In genomic region chr3:114872056-114872455, GRCh38 we compare ENCODE assay signal across 25 cellular contexts.
DNase-seq lines count a peak whose midpoint lies in the region; ATAC-seq and TF ChIP-seq lines count a peak whose summit lies in the region.
"Had no signal": no experiment of that assay in that cellular context is flagged by ENCODE, and none has a peak within 500 bp of the region (broad histone marks: within the 10 kb centered on the region; RNA-seq: fewer than 3 reads in every experiment).

No MANE protein-coding gene starts in this region.

- no peaks in the 10 kb centered on the region for H3K9me3 Mint-ChIP-seq in nephron
- H3K9me3 Mint-ChIP-seq: activated naive CD4-positive, alpha-beta T cell treated with anti-CD3 and anti-CD28 coated beads, Interleukin-2, amount 10 ng/mL, durations not matched to agents 7 days and 5 days; activated T-cell treated with anti-CD3 and anti-CD28 coated beads, Interleukin-2, amount 50 U/mL, for 72 hours; central memory CD8-positive, alpha-beta T cell had no signal

- peak; percentile 35 for TF ChIP-seq EP300 in transverse colon (IDR thresholded peaks at IDR 0.05; ENCODE audit: low read depth)

- intact Hi-C loops in Right ventricle myocardium superior (cut with DNase I) = no loop called here
- intact Hi-C loops in heart left ventricle (cut with DNase I) = no loop called here
- intact Hi-C loops in transverse colon (cut with DNase I; ENCODE audit: low total_unique reads) = no loop called here

- H3K9me3 ChIP-seq in heart left ventricle = no peaks in the 10 kb centered on the region
- no peaks in the 10 kb centered on the region for H3K9me3 ChIP-seq in transverse colon
- H3K9me3 ChIP-seq: spleen, tibial nerve had no signal

- H3K4me3 ChIP-seq in heart left ventricle (no peak overlapping the region), fibroblast of mammary gland (ENCODE audit: control insufficient read depth, low read depth, low read length) (no peak overlapping the region), transverse colon (no peak overlapping the region)
- H3K4me3 ChIP-seq: GM12878, SK-N-MC, spleen, tibial nerve had no signal

- no peak for TF ChIP-seq CTCF in heart left ventricle (IDR thresholded peaks at IDR 0.05)
- TF ChIP-seq CTCF in fibroblast of mammary gland (conservative IDR thresholded peaks at IDR 0.05; ENCODE audit: control insufficient read depth, insufficient read depth, low read depth, low read length) = no peak
- no peak for TF ChIP-seq CTCF in nephron (IDR thresholded peaks at IDR 0.05; ENCODE audit: unreplicated experiment in 3 of 3)
- TF ChIP-seq CTCF in transverse colon (IDR thresholded peaks at IDR 0.05) = no peak

- in situ Hi-C loops in transverse colon (cut with MboI; ENCODE audit: low pct_ligation_motif_present in 1 of 4, low pct_unique_long_range_greater_than_20kb in 1 of 4, low sequenced_read_pairs in 3 of 4) = no loop called here

- no peaks in the 10 kb centered on the region for H3K27me3 ChIP-seq in heart left ventricle
- no peaks in the 10 kb centered on the region for H3K27me3 ChIP-seq in transverse colon
- H3K27me3 ChIP-seq: spleen, tibial nerve had no signal

- H3K27ac Mint-ChIP-seq in nephron = peak overlapping the region; percentile 1 to 48 (median 7)
- H3K27ac Mint-ChIP-seq: activated naive CD4-positive, alpha-beta T cell treated with anti-CD3 and anti-CD28 coated beads, Interleukin-2, amount 10 ng/mL, durations not matched to agents 7 days and 5 days; activated T-cell treated with anti-CD3 and anti-CD28 coated beads, Interleukin-2, amount 50 U/mL, for 72 hours; T-helper 17 cell had no signal

- TF ChIP-seq POLR2A in heart left ventricle (IDR thresholded peaks at IDR 0.05) (no peak), transverse colon (IDR thresholded peaks at IDR 0.05) (no peak)

- H3K4me1 ChIP-seq in heart left ventricle = peaks cover 3 to 48% (median 31%) of the 10 kb centered on the region in 12 donors
- peaks cover 8 to 27% (median 9%) of the 10 kb centered on the region in 4 donors for H3K4me1 ChIP-seq in transverse colon

- no peak overlapping the region for H3K4me3 Mint-ChIP-seq in nephron
- H3K4me3 Mint-ChIP-seq: activated naive CD4-positive, alpha-beta T cell treated with anti-CD3 and anti-CD28 coated beads, Interleukin-2, amount 10 ng/mL, durations not matched to agents 7 days and 5 days; activated T-cell treated with anti-CD3 and anti-CD28 coated beads, Interleukin-2, amount 50 U/mL, for 72 hours; central memory CD8-positive, alpha-beta T cell; T-helper 17 cell had no signal

- H3K27ac ChIP-seq in heart left ventricle (peak overlapping the region in 3 of 12 donors; percentile 7 to 48 (median 9)), transverse colon (peak overlapping the region in 3 of 4 donors; percentile 26 to 43 (median 34))
- H3K27ac ChIP-seq: SK-N-MC, spleen had no signal

- 69 to 87% (median 80%) methylated on average over 1 of the region's 1 CpG for WGBS in heart left ventricle, 4 donors
- 66 to 67% methylated on average over 1 of the region's 1 CpG for WGBS in transverse colon (ENCODE audit: low coverage in 1 of 2), 2 donors

- peak; percentile 21 for ATAC-seq in Right ventricle myocardium superior (ENCODE audit: poor library complexity)
- ATAC-seq in heart left ventricle = no peak
- ATAC-seq in HG02678 (IDR thresholded peaks at IDR 0.05; ENCODE audit: unreplicated experiment) = no peak
- ATAC-seq: activated T-cell treated with anti-CD3 and anti-CD28 coated beads, Interleukin-2, amount 50 U/mL, for 72 hours; GM12878; left ventricle myocardium superior; T-helper 17 cell had no signal

- DNase-seq in Right ventricle myocardium superior (no peak), heart left ventricle (no peak), fibroblast of mammary gland (ENCODE audit: low read depth) (peak; percentile 45), transverse colon (no peak), inferior parietal cortex (ENCODE audit: extremely low spot score) (no peak)
- no peak for DNase-seq in activated CD4-positive, alpha-beta T cell treated with anti-CD3 and anti-CD28 coated beads, Interleukin-2, amount 50 U/mL, for 4 hours
- DNase-seq: 8988T; activated CD4-positive, alpha-beta T cell treated with anti-CD3 and anti-CD28 coated beads for 48 hours; activated naive CD4-positive, alpha-beta T cell treated with anti-CD3 and anti-CD28 coated beads, Interleukin-2, amount 10 ng/mL, durations not matched to agents 7 days and 5 days; activated T-cell treated with anti-CD3 and anti-CD28 coated beads, Interleukin-2, amount 50 U/mL, for 72 hours; anterior cingulate cortex; DMS79; left ventricle myocardium superior; NCI-H1417 treated with DMSO at 0.1 percent for 48 hours; NCI-H524; spleen; stimulated activated CD4-positive, alpha-beta T cell treated with anti-CD3 and anti-CD28 coated beads, Interleukin-4, amount 100 ng/mL, for 1 hour; stimulated activated naive CD4-positive, alpha-beta T cell treated with Interleukin-2 at 50 U/mL for 16 hours; T-helper 17 cell had no signal

- H3K27me3 Mint-ChIP-seq in nephron (ENCODE audit: low read depth) = no peaks in the 10 kb centered on the region
- H3K27me3 Mint-ChIP-seq: activated naive CD4-positive, alpha-beta T cell treated with anti-CD3 and anti-CD28 coated beads, Interleukin-2, amount 10 ng/mL, durations not matched to agents 7 days and 5 days; central memory CD8-positive, alpha-beta T cell; T-helper 17 cell had no signal

- no peaks in the 10 kb centered on the region for H3K36me3 Mint-ChIP-seq in nephron (ENCODE audit: low read depth)
- H3K36me3 Mint-ChIP-seq: activated naive CD4-positive, alpha-beta T cell treated with anti-CD3 and anti-CD28 coated beads, Interleukin-2, amount 10 ng/mL, durations not matched to agents 7 days and 5 days had no signal

- H3K36me3 ChIP-seq in heart left ventricle (no peaks in the 10 kb centered on the region), transverse colon (no peaks in the 10 kb centered on the region)
- H3K36me3 ChIP-seq: spleen, tibial nerve had no signal

- H3K4me1 Mint-ChIP-seq in nephron = peaks cover 18% of the 10 kb centered on the region
- H3K4me1 Mint-ChIP-seq: activated naive CD4-positive, alpha-beta T cell treated with anti-CD3 and anti-CD28 coated beads, Interleukin-2, amount 10 ng/mL, durations not matched to agents 7 days and 5 days; central memory CD8-positive, alpha-beta T cell had no signal
